ENCODE assay signal across 30 cellular contexts in genomic region chr12:26224657-26225056, GRCh38. TPM values are rescaled to one million over a fixed set of nuclear protein-coding genes. Genes with fewer than 3 reads are reported as not detected.
"Had no signal": no experiment of that assay in that cellular context is flagged by ENCODE, and none has a peak within 500 bp of the region (broad histone marks: within the 10 kb centered on the region; RNA-seq: fewer than 3 reads in every experiment).

No MANE protein-coding gene starts in this region.

- H3K4me3 ChIP-seq: ascending aorta, breast epithelium, cardiac muscle cell, coronary artery, esophagus squamous epithelium, gastroesophageal sphincter had no signal

- H3K9me3 ChIP-seq: ascending aorta, breast epithelium, esophagus squamous epithelium, gastroesophageal sphincter had no signal

- ATAC-seq: activated CD4-positive, alpha-beta T cell treated with anti-CD3 and anti-CD28 coated beads for 36 hours; activated CD8-positive, alpha-beta memory T cell treated with anti-CD3 and anti-CD28 coated beads, Interleukin-2, amount 10 ng/mL, durations not matched to agents 7 days and 5 days; activated CD8-positive, alpha-beta T cell treated with anti-CD3 and anti-CD28 coated beads, Interleukin-2, amount 10 ng/mL, durations not matched to agents 7 days and 5 days; activated naive CD4-positive, alpha-beta T cell treated with anti-CD3 and anti-CD28 coated beads, Interleukin-2, amount 50 U/mL, for 72 hours; activated T-cell treated with anti-CD3 and anti-CD28 coated beads, Interleukin-2, amount 50 U/mL, for 72 hours; effector memory CD8-positive, alpha-beta T cell; gastroesophageal sphincter had no signal

- DNase-seq: activated CD4-positive, alpha-beta memory T cell treated with anti-CD3 and anti-CD28 coated beads for 36 hours; activated CD4-positive, alpha-beta T cell treated with anti-CD3 and anti-CD28 coated beads for 36 hours; activated CD4-positive, alpha-beta T cell treated with anti-CD3 and anti-CD28 coated beads, Interleukin-2, amount 10 ng/mL, durations not matched to agents 24 days and 14 days; activated CD4-positive, CD25-positive, alpha-beta regulatory T cell; activated CD4-positive, CD25-positive, alpha-beta regulatory T cell treated with anti-CD3 and anti-CD28 coated beads, Interleukin-2, amount 50 U/mL, for 72 hours; activated CD8-positive, alpha-beta memory T cell treated with anti-CD3 and anti-CD28 coated beads, Interleukin-2, amount 10 ng/mL, durations not matched to agents 7 days and 5 days; activated CD8-positive, alpha-beta memory T cell treated with anti-CD3 and anti-CD28 coated beads, Interleukin-2, amount 50 U/mL, for 4 hours; activated CD8-positive, alpha-beta T cell treated with anti-CD3 and anti-CD28 coated beads, Interleukin-2, amount 10 ng/mL, durations not matched to agents 7 days and 5 days; activated gamma-delta T cell; activated naive CD4-positive, alpha-beta T cell; activated naive CD4-positive, alpha-beta T cell treated with anti-CD3 and anti-CD28 coated beads, Interleukin-2, amount 10 ng/mL, durations not matched to agents 7 days and 5 days; activated naive CD8-positive, alpha-beta T cell treated with anti-CD3 and anti-CD28 coated beads, Interleukin-2, amount 10 ng/mL, durations not matched to agents 7 days and 5 days; activated T-cell treated with anti-CD3 and anti-CD28 coated beads, Interleukin-2, amount 50 U/mL, for 24 hours; activated T-cell treated with anti-CD3 and anti-CD28 coated beads, Interleukin-2, amount 50 U/mL, for 72 hours; central memory CD4-positive, alpha-beta T cell; dermis blood vessel endothelial cell; effector CD4-positive, alpha-beta T cell; effector memory CD8-positive, alpha-beta T cell; esophagus squamous epithelium; foreskin melanocyte; T-helper 2 cell had no signal

- H3K4me1 ChIP-seq: breast epithelium had no signal

- H3K36me3 ChIP-seq: ascending aorta, breast epithelium, cardiac muscle cell, esophagus squamous epithelium, gastroesophageal sphincter had no signal

- H3K27ac ChIP-seq: ascending aorta, cardiac muscle cell, coronary artery, epithelial cell of prostate, esophagus squamous epithelium, gastroesophageal sphincter had no signal

- H3K27me3 ChIP-seq: ascending aorta, breast epithelium, gastroesophageal sphincter had no signal

RNA-seq across cellular contexts. Expression of gene SSPN, which starts 29.3 kb away (rescaled TPM):
- total RNA-seq: activated CD4-positive, alpha-beta memory T cell treated with anti-CD3 and anti-CD28 coated beads for 36 hours; activated CD4-positive, alpha-beta T cell treated with anti-CD3 and anti-CD28 coated beads for 36 hours; activated CD4-positive, alpha-beta T cell treated with anti-CD3 and anti-CD28 coated beads, Interleukin-2, amount 10 ng/mL, durations not matched to agents 24 days and 14 days; activated CD8-positive, alpha-beta memory T cell treated with anti-CD3 and anti-CD28 coated beads for 36 hours; activated CD8-positive, alpha-beta memory T cell treated with anti-CD3 and anti-CD28 coated beads, Interleukin-2, amount 10 ng/mL, durations not matched to agents 7 days and 5 days; activated CD8-positive, alpha-beta T cell treated with anti-CD3 and anti-CD28 coated beads, Interleukin-2, amount 10 ng/mL, durations not matched to agents 7 days and 5 days; activated naive CD4-positive, alpha-beta T cell treated with anti-CD3 and anti-CD28 coated beads, Interleukin-2, amount 50 U/mL, for 72 hours; activated naive CD8-positive, alpha-beta T cell treated with anti-CD3 and anti-CD28 coated beads, Interleukin-2, amount 10 ng/mL, durations not matched to agents 7 days and 5 days; activated T-cell treated with anti-CD3 and anti-CD28 coated beads, Interleukin-2, amount 50 U/mL, for 72 hours; T-helper 1 cell treated with Interleukin-12 subunit alpha and Interleukin-12 subunit beta and Interleukin-4 antibody, amounts not matched to agents 30 ng/mL and 1 ng/mL, for 36 hours had no signal
